ENCODE assay signal across 11 cellular contexts in the genomic region with DNA sequence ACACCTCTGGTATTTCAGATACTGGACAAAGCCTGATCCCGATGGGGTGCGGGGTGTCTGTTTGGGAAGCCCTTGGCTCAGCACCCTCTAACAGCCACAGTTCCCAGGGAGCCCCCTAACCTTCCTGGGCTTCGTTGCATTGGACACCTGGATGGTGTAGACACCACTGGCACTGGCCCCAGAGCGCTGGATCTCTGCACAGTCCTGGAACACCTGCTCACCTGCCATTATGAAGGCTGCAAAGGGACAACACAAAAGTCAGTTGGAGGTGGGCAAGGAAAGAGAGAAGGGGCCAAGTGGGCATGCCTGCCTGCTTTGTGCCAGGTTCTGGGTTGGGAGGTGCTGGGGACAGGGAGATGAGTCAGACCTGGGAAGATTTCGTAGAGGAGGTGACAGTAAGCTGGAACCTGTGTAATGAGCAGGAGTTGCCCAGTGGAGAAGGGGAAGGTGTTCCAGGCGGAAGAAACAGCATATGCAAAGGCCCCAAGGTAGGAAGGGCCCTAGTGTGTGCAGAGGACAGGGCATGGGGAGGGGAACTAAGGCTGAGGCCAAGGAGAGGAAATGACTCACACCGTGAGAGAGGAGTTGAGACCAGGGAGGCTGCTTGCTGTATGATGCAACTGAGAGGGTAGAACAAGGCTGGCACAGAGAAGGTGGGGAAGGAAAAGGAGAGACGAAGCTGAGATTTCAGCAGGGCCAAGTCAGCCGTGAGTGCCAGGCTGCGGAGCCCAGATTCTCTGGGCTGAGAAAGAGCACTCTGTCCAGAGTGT. TPM values are rescaled to one million over a fixed set of nuclear protein-coding genes. Genes with fewer than 3 reads are reported as not detected.
DNase-seq lines count a peak whose midpoint lies in the region; ATAC-seq and TF ChIP-seq lines count a peak whose summit lies in the region.
"Had no signal": no experiment of that assay in that cellular context is flagged by ENCODE, and none has a peak within 500 bp of the region (broad histone marks: within the 10 kb centered on the region; RNA-seq: fewer than 3 reads in every experiment).

No MANE protein-coding gene starts in this region.

- H4K8ac ChIP-seq in mesenchymal stem cell (ENCODE audit: low read length) = no peak overlapping the region

- no peak overlapping the region for H3K18ac ChIP-seq in mesenchymal stem cell (ENCODE audit: low read depth in 1 of 2, low read length in 2 of 2)

- H3K36me3 Mint-ChIP-seq in activated T-helper 2 cell treated with anti-CD3 and anti-CD28 coated beads, Interferon-gamma antibody, Interleukin-2, Interleukin-4, amounts not matched to agents 10 μg/mL and 5 μg/mL and 100 μg/mL, durations not matched to agents 14 hours and 24 hours and 36 hours (ENCODE audit: low read depth) = no peaks in the 10 kb centered on the region

- no peak overlapping the region for H2BK120ac ChIP-seq in mesenchymal stem cell (ENCODE audit: low read depth, low read length)

- intact Hi-C loops in activated T-helper 2 cell treated with anti-CD3 and anti-CD28 coated beads, Interferon-gamma antibody, Interleukin-2, Interleukin-4, amounts not matched to agents 10 μg/mL and 5 μg/mL and 100 μg/mL, durations not matched to agents 14 hours and 24 hours and 36 hours (cut with micrococcal nuclease) = loop anchor here (5.0 kb wide), 1 partner anchor 64 kb away; no protein-coding TSS in a partner anchor
- intact Hi-C loops in Right ventricle myocardium superior (cut with DNase I) = no loop called here

- no peak overlapping the region for H2AFZ ChIP-seq in mesenchymal stem cell (ENCODE audit: low read depth, low read length)

- H3K27ac Mint-ChIP-seq in activated T-helper 2 cell treated with anti-CD3 and anti-CD28 coated beads, Interferon-gamma antibody, Interleukin-2, Interleukin-4, amounts not matched to agents 10 μg/mL and 5 μg/mL and 100 μg/mL, durations not matched to agents 14 hours and 24 hours and 36 hours = peak overlapping the region; percentile 0
- H3K27ac Mint-ChIP-seq: IgD-negative memory B cell had no signal

- peak overlapping the region; percentile 10 for H3K4me3 Mint-ChIP-seq in activated T-helper 2 cell treated with anti-CD3 and anti-CD28 coated beads, Interferon-gamma antibody, Interleukin-2, Interleukin-4, amounts not matched to agents 10 μg/mL and 5 μg/mL and 100 μg/mL, durations not matched to agents 14 hours and 24 hours and 36 hours (ENCODE audit: low read depth)

- peak overlapping the region in 1 of 2 experiments; percentile 61 for H3K14ac ChIP-seq in mesenchymal stem cell (ENCODE audit: low read length in 2 of 2)

- H3K4me3 ChIP-seq in mesenchymal stem cell (ENCODE audit: insufficient read depth in 1 of 2, low read depth in 1 of 2, low read length in 2 of 2) (no peak overlapping the region), gastroesophageal sphincter (no peak overlapping the region)
- H3K4me3 ChIP-seq: esophagus muscularis mucosa, transverse colon had no signal

- WGBS in mesenchymal stem cell = 70% methylated on average over 10 of the region's 10 CpGs
- 48 to 93% methylated on average over 3 to 6 of the region's 10 CpGs for WGBS in gastroesophageal sphincter (ENCODE audit: low coverage in 1 of 2), 2 donors

- H3K4me1 Mint-ChIP-seq in activated T-helper 2 cell treated with anti-CD3 and anti-CD28 coated beads, Interferon-gamma antibody, Interleukin-2, Interleukin-4, amounts not matched to agents 10 μg/mL and 5 μg/mL and 100 μg/mL, durations not matched to agents 14 hours and 24 hours and 36 hours (ENCODE audit: low read depth) = peaks cover 11% of the 10 kb centered on the region

- H4K91ac ChIP-seq in mesenchymal stem cell (ENCODE audit: low read length) = no peak overlapping the region

- H3K4me1 ChIP-seq in mesenchymal stem cell (ENCODE audit: control insufficient read depth, insufficient read depth, low read depth, low read length) (peaks cover 10% of the 10 kb centered on the region), gastroesophageal sphincter (peaks cover 0 to 7% (median 0%) of the 10 kb centered on the region in 3 donors)
- H3K4me1 ChIP-seq: transverse colon had no signal

- no peak overlapping the region for H2BK5ac ChIP-seq in mesenchymal stem cell (ENCODE audit: low read depth, low read length, poor library complexity, severe bottlenecking)

- H3K9me3 Mint-ChIP-seq in activated T-helper 2 cell treated with anti-CD3 and anti-CD28 coated beads, Interferon-gamma antibody, Interleukin-2, Interleukin-4, amounts not matched to agents 10 μg/mL and 5 μg/mL and 100 μg/mL, durations not matched to agents 14 hours and 24 hours and 36 hours = no peaks in the 10 kb centered on the region
- H3K9me3 Mint-ChIP-seq: IgD-negative memory B cell had no signal

- ATAC-seq in GM18870 (IDR thresholded peaks at IDR 0.05; ENCODE audit: unreplicated experiment) = no peak
- ATAC-seq in Right ventricle myocardium superior (ENCODE audit: poor library complexity) = no peak
- ATAC-seq in gastroesophageal sphincter = no peak
- ATAC-seq in GM19463 (IDR thresholded peaks at IDR 0.05; ENCODE audit: unreplicated experiment) = no peak

- no peak for TF ChIP-seq EP300 in gastroesophageal sphincter (IDR thresholded peaks at IDR 0.05)

- H2BK15ac ChIP-seq in mesenchymal stem cell (ENCODE audit: low read depth, poor library complexity, severe bottlenecking) = no peak overlapping the region

- H3K27me3 Mint-ChIP-seq in activated T-helper 2 cell treated with anti-CD3 and anti-CD28 coated beads, Interferon-gamma antibody, Interleukin-2, Interleukin-4, amounts not matched to agents 10 μg/mL and 5 μg/mL and 100 μg/mL, durations not matched to agents 14 hours and 24 hours and 36 hours (ENCODE audit: low read depth) = peaks cover 12% of the 10 kb centered on the region

- H3K27me3 ChIP-seq in mesenchymal stem cell (ENCODE audit: control insufficient read depth in 1 of 2, insufficient read depth in 1 of 2, low read length in 2 of 2) (peaks cover 37 to 42% of the 10 kb centered on the region in 2 experiments), gastroesophageal sphincter (peaks cover 41% of the 10 kb centered on the region)

- no peak overlapping the region for H3K9ac ChIP-seq in mesenchymal stem cell (ENCODE audit: low read length)

- no peak overlapping the region for H3K4me2 ChIP-seq in mesenchymal stem cell (ENCODE audit: low read length, poor library complexity, severe bottlenecking)

- peak; percentile 55 for DNase-seq in GM03348 (ENCODE audit: low spot score)
- peak; percentile 35 for DNase-seq in NCI-H69 (lab: John Stamatoyannopoulos, UW)
- DNase-seq in activated T-helper 2 cell treated with anti-CD3 and anti-CD28 coated beads, Interferon-gamma antibody, Interleukin-2, Interleukin-4, amounts not matched to agents 10 μg/mL and 5 μg/mL and 100 μg/mL, durations not matched to agents 14 hours and 24 hours and 36 hours (ENCODE audit: low spot score) = no peak
- DNase-seq in mesenchymal stem cell = peak; percentile 24
- DNase-seq in Right ventricle myocardium superior = no peak
- DNase-seq: transverse colon had no signal

- H3K4ac ChIP-seq in mesenchymal stem cell (ENCODE audit: low read depth in 1 of 2, low read length in 2 of 2) = no peak overlapping the region

- TF ChIP-seq CTCF in gastroesophageal sphincter (IDR thresholded peaks at IDR 0.05) = no peak

- H3K36me3 ChIP-seq in mesenchymal stem cell (ENCODE audit: control insufficient read depth in 1 of 2, insufficient read depth in 2 of 2, low read depth in 1 of 2, low read length in 2 of 2) (peaks cover 0 to 3% of the 10 kb centered on the region in 2 experiments), gastroesophageal sphincter (no peaks in the 10 kb centered on the region)
- H3K36me3 ChIP-seq: esophagus muscularis mucosa, transverse colon had no signal

- no peaks in the 10 kb centered on the region for H3K9me3 ChIP-seq in mesenchymal stem cell (ENCODE audit: control insufficient read depth, low read length)
- no peaks in the 10 kb centered on the region for H3K9me3 ChIP-seq in gastroesophageal sphincter
- H3K9me3 ChIP-seq: esophagus muscularis mucosa, transverse colon had no signal

- H2AK5ac ChIP-seq in mesenchymal stem cell (ENCODE audit: low read length, severe bottlenecking) = no peak overlapping the region

- no peak overlapping the region for H2BK12ac ChIP-seq in mesenchymal stem cell (ENCODE audit: low read length in 2 of 2)

- no peak overlapping the region for H3K23ac ChIP-seq in mesenchymal stem cell (ENCODE audit: low read length in 2 of 2)

- TF ChIP-seq POLR2A in gastroesophageal sphincter (IDR thresholded peaks at IDR 0.05) = no peak

- H3K79me1 ChIP-seq in mesenchymal stem cell (replicated peaks; ENCODE audit: low read length, poor library complexity, severe bottlenecking) = no peaks in the 10 kb centered on the region

- H3K27ac ChIP-seq in mesenchymal stem cell (ENCODE audit: low read length, poor library complexity, severe bottlenecking) (no peak overlapping the region), gastroesophageal sphincter (no peak overlapping the region)
- H3K27ac ChIP-seq: esophagus muscularis mucosa, transverse colon had no signal

RNA-seq across cellular contexts. Expression of a gene that starts 34.9 kb away (rescaled TPM):
- not detected in 2 replicates for total RNA-seq in activated T-helper 2 cell treated with anti-CD3 and anti-CD28 coated beads, Interferon-gamma antibody, Interleukin-2, Interleukin-4, amounts not matched to agents 10 μg/mL and 5 μg/mL and 100 μg/mL, durations not matched to agents 14 hours and 24 hours and 36 hours
- 0.03 TPM for polyA plus RNA-seq in mesenchymal stem cell (2013, experiment 1 of 2)
- 0.01 TPM for polyA plus RNA-seq in mesenchymal stem cell (2013, experiment 2 of 2)
- total RNA-seq in Right ventricle myocardium superior (not detected), gastroesophageal sphincter (under 1 TPM in 3 of 4 donors, not detected in 1; 0.13 to 0.58 (median 0.15) TPM)
- polyA plus RNA-seq: IgD-negative memory B cell had no signal

RNA-seq across cellular contexts. Expression of a gene that starts 47.7 kb away (rescaled TPM):
- total RNA-seq in activated T-helper 2 cell treated with anti-CD3 and anti-CD28 coated beads, Interferon-gamma antibody, Interleukin-2, Interleukin-4, amounts not matched to agents 10 μg/mL and 5 μg/mL and 100 μg/mL, durations not matched to agents 14 hours and 24 hours and 36 hours = 12.7 and 12.8 TPM in 2 replicates
- polyA plus RNA-seq in mesenchymal stem cell (2013, experiment 1 of 2) = 2.1 TPM
- 2.0 TPM for polyA plus RNA-seq in mesenchymal stem cell (2013, experiment 2 of 2)
- total RNA-seq in Right ventricle myocardium superior (1.9 TPM), gastroesophageal sphincter (1 to 10 TPM; 1.4 to 3.2 (median 2.0) TPM)

Comparison
In these comparisons a context has a peak if more than half of its experiments do, and no peak if none do; other contexts are left out.
1. DNase-seq: peak in GM03348 (single experiment), NCI-H69 (single experiment) and mesenchymal stem cell (single experiment); none in activated T-helper 2 cell treated with anti-CD3 and anti-CD28 coated beads, Interferon-gamma antibody, Interleukin-2, Interleukin-4, amounts not matched to agents 10 μg/mL and 5 μg/mL and 100 μg/mL, durations not matched to agents 14 hours and 24 hours and 36 hours (single experiment) and Right ventricle myocardium superior (single experiment).